Comparison of ENCODE assay signal across 9 cellular contexts in the genomic region with DNA sequence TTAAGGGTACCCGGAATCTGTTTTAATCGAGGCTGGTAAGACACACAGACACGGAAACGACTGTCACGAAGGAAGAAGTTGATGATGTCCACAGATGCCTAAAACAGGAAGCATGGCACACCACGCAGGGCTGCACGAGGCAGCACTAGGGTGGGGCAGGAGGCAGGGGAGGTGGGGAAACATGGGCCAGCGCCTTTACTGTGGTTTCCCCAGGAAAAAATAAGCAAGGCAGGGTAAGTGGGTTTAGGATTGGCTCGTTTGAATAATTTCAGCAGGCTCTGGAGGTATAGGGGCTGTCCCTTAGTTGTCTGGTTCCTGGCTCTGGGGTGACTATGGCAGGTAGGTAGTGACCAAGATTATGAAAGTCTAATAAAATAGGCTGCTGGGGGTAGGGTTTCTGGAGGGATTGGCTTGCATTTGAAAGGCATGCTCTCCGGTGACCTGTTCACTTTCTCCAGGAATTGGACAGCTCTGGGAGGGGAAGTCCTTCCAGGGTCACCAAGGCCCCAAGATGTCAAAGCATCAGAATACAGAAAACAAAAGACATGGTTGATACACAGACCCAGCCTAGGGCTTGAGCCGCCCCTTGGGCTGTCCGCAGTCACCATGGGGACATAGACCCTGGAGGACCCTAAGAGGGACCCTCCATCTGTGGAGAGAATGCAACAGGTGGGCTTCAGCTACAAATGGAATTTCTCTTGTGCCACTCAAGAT. TPM values are rescaled to one million over a fixed set of nuclear protein-coding genes. Genes with fewer than 3 reads are reported as not detected.
DNase-seq lines count a peak whose midpoint lies in the region; ATAC-seq and TF ChIP-seq lines count a peak whose summit lies in the region.
"Had no signal": no experiment of that assay in that cellular context is flagged by ENCODE, and none has a peak within 500 bp of the region (broad histone marks: within the 10 kb centered on the region; RNA-seq: fewer than 3 reads in every experiment).

No MANE protein-coding gene starts in this region.

- H3K9ac ChIP-seq in OCI-LY3 (ENCODE audit: low read length), result peak overlapping the region; percentile 14; the same call in 1 of the 2 replicates
- no peak overlapping the region for H3K9ac ChIP-seq in mesendoderm (ENCODE audit: low read length)

- no peak overlapping the region for H2BK15ac ChIP-seq in mesendoderm (replicated peaks; ENCODE audit: low read depth)

- peak overlapping the region; percentile 37 for H3K56ac ChIP-seq in mesendoderm (ENCODE audit: low read length)

- no peak overlapping the region for H4K5ac ChIP-seq in mesendoderm (ENCODE audit: low read length)

- no peak for ATAC-seq in GM21360 (IDR thresholded peaks at IDR 0.05; ENCODE audit: unreplicated experiment)

- no peaks in the 10 kb centered on the region for H4K20me1 ChIP-seq in OCI-LY3 (ENCODE audit: insufficient read depth, low read length)

- H2AFZ ChIP-seq in OCI-LY3 (ENCODE audit: low read depth, low read length), result peak overlapping the region; percentile 69

- H3K4me2 ChIP-seq in OCI-LY3 (ENCODE audit: low read length) (peak overlapping the region; percentile 76), mesendoderm (ENCODE audit: low read length) (no peak overlapping the region)

- H2AK5ac ChIP-seq in mesendoderm (ENCODE audit: low read length), result no peak overlapping the region

- TF ChIP-seq EP300 in esophagus muscularis mucosa (IDR thresholded peaks at IDR 0.05), result no peak

- H2BK120ac ChIP-seq in mesendoderm (ENCODE audit: low read depth, low read length), result no peak overlapping the region

- H3K27me3 ChIP-seq in OCI-LY3 (ENCODE audit: low read depth, low read length), result 0 out of 2 replicates have a peak, but pooled peaks cover 4% of the 10 kb centered on the region
- no peaks in the 10 kb centered on the region for H3K27me3 ChIP-seq in mesendoderm (ENCODE audit: insufficient read depth, low read length, poor library complexity)
- no peaks in the 10 kb centered on the region for H3K27me3 ChIP-seq in esophagus muscularis mucosa

- H3K4ac ChIP-seq in mesendoderm (ENCODE audit: low read depth, low read length), result no peak overlapping the region

- H3K23ac ChIP-seq in mesendoderm (ENCODE audit: low read length), result no peak overlapping the region

- no CpG with 5 or more reads among the region's 12 CpGs for WGBS in mesendoderm (ENCODE audit: extremely low coverage, insufficient coverage, low lambda C conversion rate)
- 78% methylated on average over 12 of the region's 12 CpGs for WGBS in esophagus muscularis mucosa

- H3K36me3 ChIP-seq in OCI-LY3 (replicated peaks; ENCODE audit: low read depth, low read length), result no peaks in the 10 kb centered on the region
- no peaks in the 10 kb centered on the region for H3K36me3 ChIP-seq in mesendoderm (ENCODE audit: control insufficient read depth, insufficient read depth, low read length)
- no peaks in the 10 kb centered on the region for H3K36me3 ChIP-seq in esophagus muscularis mucosa

- TF ChIP-seq CTCF in OCI-LY3 (IDR thresholded peaks at IDR 0.05; ENCODE audit: low read depth, low read length) (no peak), esophagus muscularis mucosa (IDR thresholded peaks at IDR 0.05) (no peak)

- no peak overlapping the region for H3K18ac ChIP-seq in mesendoderm (ENCODE audit: low read length)

- H3K27ac ChIP-seq in OCI-LY3 (ENCODE audit: low read length), result no peak overlapping the region
- H3K27ac ChIP-seq in mesendoderm (ENCODE audit: low read depth, low read length), result no peak overlapping the region
- H3K27ac ChIP-seq in esophagus muscularis mucosa (replicated peaks in 1 of 4), result no peak overlapping the region

- H4K8ac ChIP-seq in mesendoderm (ENCODE audit: low read depth, low read length), result no peak overlapping the region

- no peaks in the 10 kb centered on the region for H3K79me1 ChIP-seq in mesendoderm (ENCODE audit: low read length)

- H3K79me2 ChIP-seq in OCI-LY3 (ENCODE audit: low read length) (no peaks in the 10 kb centered on the region), mesendoderm (ENCODE audit: control insufficient read depth, insufficient read depth, low read length) (no peaks in the 10 kb centered on the region)

- H3K9me3 ChIP-seq in OCI-LY3 (ENCODE audit: insufficient read depth, low read length) (no peaks in the 10 kb centered on the region), esophagus muscularis mucosa (no peaks in the 10 kb centered on the region)

- intact Hi-C loops in esophagus muscularis mucosa (cut with DNase I), result loop anchor here (2.0 to 10.0 kb wide), 3 partner anchors 64 to 210 kb away; no protein-coding TSS in a partner anchor

- H3K4me1 ChIP-seq in OCI-LY3 (ENCODE audit: low read length), result peaks cover 15% of the 10 kb centered on the region
- peaks cover 14% of the 10 kb centered on the region for H3K4me1 ChIP-seq in mesendoderm (ENCODE audit: control insufficient read depth, low read depth, low read length)
- peaks cover 30 to 55% (median 49%) of the 10 kb centered on the region in 4 donors for H3K4me1 ChIP-seq in esophagus muscularis mucosa

- no peak for TF ChIP-seq POLR2A in esophagus muscularis mucosa (IDR thresholded peaks at IDR 0.05; ENCODE audit: low read depth)

- H2BK5ac ChIP-seq in mesendoderm (ENCODE audit: low read length), result no peak overlapping the region

- H3K4me3 ChIP-seq in OCI-LY3 (ENCODE audit: low read length), result peak overlapping the region; percentile 42
- H3K4me3 ChIP-seq in mesendoderm (ENCODE audit: low read length), result no peak overlapping the region
- H3K4me3 ChIP-seq in esophagus muscularis mucosa, result no peak overlapping the region

- peak; percentile 84 for DNase-seq in CD1c-positive myeloid dendritic cell (ENCODE audit: extremely low spot score)
- DNase-seq in activated T-cell treated with anti-CD3 and anti-CD28 coated beads, Interleukin-2, amount 50 U/mL, for 48 hours, result peak; percentile 32 to 45
- no peak for DNase-seq in mesendoderm
- DNase-seq in esophagus muscularis mucosa (ENCODE audit: extremely low spot score), result no peak
- no peak for DNase-seq in NCI-H146 (lab: John Stamatoyannopoulos, UW)
- DNase-seq in HT-29 (ENCODE audit: low spot score), result no peak
- DNase-seq: COR-L47 had no signal

RNA-seq across cellular contexts. Expression of a gene that starts 35.3 kb away (rescaled TPM):
- 0.20 TPM for polyA plus RNA-seq in mesendoderm (2013, experiment 1 of 2)
- not detected for polyA plus RNA-seq in mesendoderm (2013, experiment 2 of 2)
- 1 to 10 TPM in 2 of 4 donors, under 1 TPM in 1, not detected in 1; 0.83 to 3.0 (median 1.8) TPM for total RNA-seq in esophagus muscularis mucosa
- 0.73 TPM in 1 of 2 replicates, not detected in the other for total RNA-seq in HT-29 (2014; rRNA removed; shearing (Covaris generic))

Comparison
In these comparisons a context has a peak if more than half of its experiments do, and no peak if none do; other contexts are left out.
1. DNase-seq: peak in CD1c-positive myeloid dendritic cell (single experiment) and activated T-cell treated with anti-CD3 and anti-CD28 coated beads, Interleukin-2, amount 50 U/mL, for 48 hours (2 of 2); none in mesendoderm (single experiment), esophagus muscularis mucosa (single experiment), NCI-H146 (single experiment) and HT-29 (single experiment).